Comparison of ENCODE assay signal across 14 cellular contexts in genomic region chr10:4074559-4075407, GRCh38.
DNase-seq lines count a peak whose midpoint lies in the region; ATAC-seq and TF ChIP-seq lines count a peak whose summit lies in the region.
"Had no signal": no experiment of that assay in that cellular context is flagged by ENCODE, and none has a peak within 500 bp of the region (broad histone marks: within the 10 kb centered on the region; RNA-seq: fewer than 3 reads in every experiment).

No MANE protein-coding gene starts in this region.

- H3K9me3 ChIP-seq in right cardiac atrium (ENCODE audit: control insufficient read depth, low read length) = no peaks in the 10 kb centered on the region
- H3K9me3 ChIP-seq: ovary had no signal

- H3K27me3 ChIP-seq in brain microvascular endothelial cell (replicated peaks) = no peaks in the 10 kb centered on the region
- H3K27me3 ChIP-seq in right cardiac atrium (ENCODE audit: control insufficient read depth, insufficient read depth) = no peaks in the 10 kb centered on the region
- H3K27me3 ChIP-seq: ovary had no signal

- in situ Hi-C loops in brain microvascular endothelial cell (cut with HindIII; ENCODE audit: low pct_ligation_motif_present, low sequenced_read_pairs) = no loop called here

- TF ChIP-seq CTCF in AG10803 (conservative IDR thresholded peaks at IDR 0.05; ENCODE audit: low read length) = no peak
- no peak for TF ChIP-seq CTCF in HFFc6 (IDR thresholded peaks at IDR 0.05)
- TF ChIP-seq CTCF in brain microvascular endothelial cell (IDR thresholded peaks at IDR 0.05; ENCODE audit: low read depth, low read length, missing control alignments) = no peak

- H3K27me3 Mint-ChIP-seq in HFFc6 (ENCODE audit: insufficient read depth) = no peaks in the 10 kb centered on the region
- H3K27me3 Mint-ChIP-seq: activated B cell treated with CpG ODN at 0.5 μM for 24 hours had no signal

- ATAC-seq in right cardiac atrium = peak; percentile 36 to 46
- ATAC-seq: left colon had no signal

- H3K4me1 ChIP-seq in right cardiac atrium (ENCODE audit: control insufficient read depth, insufficient read depth, low read length) = peaks cover 6% of the 10 kb centered on the region

- H3K4me1 Mint-ChIP-seq in HFFc6 (ENCODE audit: low read depth) = peaks cover 46% of the 10 kb centered on the region

- intact Hi-C loops in right cardiac atrium (cut with DNase I) = no loop called here

- peak overlapping the region; percentile 6; the same call in 1 of the 2 replicates for H3K4me3 Mint-ChIP-seq in HFFc6
- H3K4me3 Mint-ChIP-seq: activated B cell treated with CpG ODN at 0.5 μM for 24 hours had no signal

- peak overlapping the region; percentile 75 for H3K27ac Mint-ChIP-seq in HFFc6
- H3K27ac Mint-ChIP-seq: activated B cell treated with CpG ODN at 0.5 μM for 24 hours had no signal

- peaks cover 6% of the 10 kb centered on the region; the same call in 1 of the 2 replicates for H3K36me3 Mint-ChIP-seq in HFFc6 (ENCODE audit: low read depth)

- WGBS in right cardiac atrium = 71% methylated on average over 10 of the region's 10 CpGs

- no peaks in the 10 kb centered on the region; the same call in 1 of the 2 replicates for H3K9me3 Mint-ChIP-seq in HFFc6
- H3K9me3 Mint-ChIP-seq: activated B cell treated with CpG ODN at 0.5 μM for 24 hours had no signal

- DNase-seq in AG10803 (ENCODE audit: low read depth) (peak; percentile 55), HFFc6 (no peak), brain microvascular endothelial cell (peak; percentile 63), right cardiac atrium (no peak), NCI-H1417 (lab: John Stamatoyannopoulos, UW) (no peak), NOMO-1 (lab: John Stamatoyannopoulos, UW; ENCODE audit: unreplicated experiment in 2 of 2) (no peak), NCI-H2227 treated with DMSO at 0.1 percent for 48 hours (lab: John Stamatoyannopoulos, UW) (no peak)
- DNase-seq in stimulated activated CD4-positive, alpha-beta T cell treated with anti-CD3 and anti-CD28 coated beads, Interleukin-2, amount 100 ng/mL, for 48 hours = no peak
- DNase-seq: activated B cell treated with CpG ODN at 0.5 μM for 24 hours; COR-L47; left colon; NCI-H2171 treated with DMSO at 0.1 percent for 48 hours; ovary; stimulated activated CD4-positive, alpha-beta T cell treated with anti-CD3 and anti-CD28 coated beads, Interleukin-4, amount 100 ng/mL, for 4 hours had no signal

- no peaks in the 10 kb centered on the region for H3K36me3 ChIP-seq in brain microvascular endothelial cell (replicated peaks)
- H3K36me3 ChIP-seq: ovary had no signal

- H3K4me3 ChIP-seq in AG10803 (ENCODE audit: low read length) = no peak overlapping the region
- H3K4me3 ChIP-seq in brain microvascular endothelial cell (ENCODE audit: low read depth, low read length) = no peak overlapping the region
- H3K4me3 ChIP-seq in right cardiac atrium (ENCODE audit: low read length) = no peak overlapping the region
- H3K4me3 ChIP-seq: ovary had no signal

- H3K27ac ChIP-seq in brain microvascular endothelial cell (peak overlapping the region; percentile 40), right cardiac atrium (ENCODE audit: low read length) (peak overlapping the region; percentile 30)
- H3K27ac ChIP-seq: ovary had no signal

Comparison
In these comparisons a context has a peak if more than half of its experiments do, and no peak if none do; other contexts are left out.
1. DNase-seq: peak in AG10803 (single experiment) and brain microvascular endothelial cell (single experiment); none in HFFc6 (single experiment), right cardiac atrium (0 of 3), NCI-H1417 (0 of 3), NOMO-1 (0 of 2), NCI-H2227 treated with DMSO at 0.1 percent for 48 hours (single experiment) and stimulated activated CD4-positive, alpha-beta T cell treated with anti-CD3 and anti-CD28 coated beads, Interleukin-2, amount 100 ng/mL, for 48 hours (0 of 2).